11 cellular contexts compared by ENCODE assay signal in genomic region chr2:72883356-72883962, GRCh38. TPM values are rescaled to one million over a fixed set of nuclear protein-coding genes. Genes with fewer than 3 reads are reported as not detected.
A peak's percentile ranks its signal among the peaks of the same experiment; 100 is the strongest.
DNase-seq lines count a peak whose midpoint lies in the region; ATAC-seq, FAIRE-seq and TF ChIP-seq lines count a peak whose summit lies in the region.
"Had no signal": no experiment of that assay in that cellular context is flagged by ENCODE, and none has a peak within 500 bp of the region (broad histone marks: within the 10 kb centered on the region; RNA-seq: fewer than 3 reads in every experiment).

No MANE protein-coding gene starts in this region.

- H3K4me2 ChIP-seq in SK-N-SH = no peak overlapping the region
- H3K4me2 ChIP-seq in fibroblast of lung (ENCODE audit: extremely low read depth, insufficient read depth, low read length) = no peak overlapping the region

- TF ChIP-seq RAD21 in SK-N-SH (IDR thresholded peaks at IDR 0.05; ENCODE audit: low read length) = no peak

- H3K4me1 ChIP-seq in SK-N-SH (ENCODE audit: control insufficient read depth in 1 of 2, insufficient read depth in 2 of 2, low read depth in 1 of 2, low read length in 1 of 2) (peaks cover 6 to 11% of the 10 kb centered on the region in 2 experiments; a peak in 2 of 4 replicates), fibroblast of lung (ENCODE audit: control insufficient read depth, extremely low read depth, insufficient read depth, low read length) (peaks cover 2% of the 10 kb centered on the region)

- TF ChIP-seq CTCF in SK-N-SH (IDR thresholded peaks at IDR 0.05) (no peak), fibroblast of lung (conservative IDR thresholded peaks at IDR 0.05 in 1 of 2, IDR thresholded peaks at IDR 0.05 in 1 of 2; ENCODE audit: low read depth in 1 of 2, low read length in 2 of 2) (no peak)

- POLR2A ChIA-PET in SK-N-SH (lab: Yijun Ruan, JAX) = no interaction called here

- CTCF ChIA-PET in SK-N-SH (lab: Yijun Ruan, JAX) = interaction anchor here (1.0 to 2.9 kb wide), 6 partner anchors 10 to 479 kb away, joined by 3 to 17 read pairs (median 4); no protein-coding TSS in a partner anchor

- H3K36me3 ChIP-seq in SK-N-SH (replicated peaks in 1 of 2; ENCODE audit: control insufficient read depth in 1 of 2, insufficient read depth in 2 of 2, low read length in 1 of 2) = no peaks in the 10 kb centered on the region
- H3K36me3 ChIP-seq in fibroblast of lung (ENCODE audit: control insufficient read depth, insufficient read depth, low read length) = no peaks in the 10 kb centered on the region

- H3K79me2 ChIP-seq in SK-N-SH (ENCODE audit: insufficient read depth) (no peaks in the 10 kb centered on the region), fibroblast of lung (ENCODE audit: control insufficient read depth, insufficient read depth, low read length) (no peaks in the 10 kb centered on the region)

- H3K9ac ChIP-seq in SK-N-SH = no peak overlapping the region
- H3K9ac ChIP-seq in fibroblast of lung (ENCODE audit: insufficient read depth, low read length) = no peak overlapping the region

- DNase-seq in stimulated activated CD4-positive, alpha-beta T cell treated with anti-CD3 and anti-CD28 coated beads, Interleukin-15, amount 100 ng/mL, for 24 hours = peak; percentile 46
- no peak for DNase-seq in stimulated activated CD4-positive, alpha-beta T cell treated with anti-CD3 and anti-CD28 coated beads, Interleukin-4, amount 100 ng/mL, for 4 hours
- no peak for DNase-seq in SK-N-SH
- peak; percentile 38 to 55 for DNase-seq in fibroblast of lung (ENCODE audit: low read depth in 2 of 2)
- DNase-seq in urothelium cell line (ENCODE audit: low spot score) = peak; percentile 72
- no peak for DNase-seq in NCI-H2107 treated with DMSO at 0.1 percent for 48 hours (lab: John Stamatoyannopoulos, UW; ENCODE audit: unreplicated experiment)
- DNase-seq in SKM-1 (lab: John Stamatoyannopoulos, UW; ENCODE audit: unreplicated experiment) = no peak
- DNase-seq: activated effector memory CD4-positive, alpha-beta T cell treated with anti-CD3 and anti-CD28 coated beads, Interleukin-2, amount 50 U/mL, for 16 hours; COR-L47 had no signal

- peaks cover 3% of the 10 kb centered on the region for H3F3A ChIP-seq in SK-N-SH (replicated peaks; ENCODE audit: insufficient read depth)

- H3K27ac ChIP-seq in SK-N-SH (ENCODE audit: low read depth in 2 of 2, low read length in 1 of 2) = no peak overlapping the region
- H3K27ac ChIP-seq in fibroblast of lung (ENCODE audit: insufficient read depth, low read length) = no peak overlapping the region

- no peaks in the 10 kb centered on the region for H3K9me2 ChIP-seq in SK-N-SH

- H3K4me3 ChIP-seq in SK-N-SH (ENCODE audit: low read depth in 2 of 2, low read length in 1 of 2) (no peak overlapping the region), fibroblast of lung (replicated peaks in 1 of 4; ENCODE audit: control extremely low read depth in 1 of 4, insufficient read depth in 1 of 4, low read depth in 3 of 4, low read length in 4 of 4) (no peak overlapping the region)

- WGBS in SK-N-SH (ENCODE audit: low lambda C conversion rate) = 61% methylated on average over 4 of the region's 4 CpGs

- H2AFZ ChIP-seq in SK-N-SH (ENCODE audit: low read depth) (no peak overlapping the region), fibroblast of lung (ENCODE audit: low read length) (no peak overlapping the region)

- no peaks in the 10 kb centered on the region for H3K9me3 ChIP-seq in SK-N-SH
- H3K9me3 ChIP-seq in fibroblast of lung (ENCODE audit: control insufficient read depth, insufficient read depth, low read depth, low read length) = no peaks in the 10 kb centered on the region

- FAIRE-seq in urothelium cell line (lab: Jason Lieb, UNC) = no peak
- FAIRE-seq: GM19239 had no signal

- no peak for ATAC-seq in HG03565 (IDR thresholded peaks at IDR 0.05; ENCODE audit: unreplicated experiment)

- H4K20me1 ChIP-seq in SK-N-SH (ENCODE audit: insufficient read depth) (peaks cover 5% of the 10 kb centered on the region; the same call in 1 of the 2 replicates), fibroblast of lung (ENCODE audit: control insufficient read depth, extremely low read depth, insufficient read depth, low read length) (no peaks in the 10 kb centered on the region)

- no peak for TF ChIP-seq EP300 in SK-N-SH (IDR thresholded peaks at IDR 0.05; ENCODE audit: borderline replicate concordance in 1 of 2, low read depth in 1 of 2, low read length in 1 of 2)

- H3K27me3 ChIP-seq in SK-N-SH (ENCODE audit: insufficient read depth) = no peaks in the 10 kb centered on the region; the same call in 1 of the 2 replicates
- no peaks in the 10 kb centered on the region for H3K27me3 ChIP-seq in fibroblast of lung (ENCODE audit: control insufficient read depth, insufficient read depth, low read length)

TF ChIP-seq in SK-N-SH, 30 proteins besides CTCF, POLR2A, EP300 and RAD21:
- TF ChIP-seq REST (IDR thresholded peaks at IDR 0.05; ENCODE audit: low read depth, low read length) (peak; percentile 99), GATA2 (CRISPR knock-in tag; IDR thresholded peaks at IDR 0.05) (no peak), JUND (IDR thresholded peaks at IDR 0.05) (no peak), MXI1 (IDR thresholded peaks at IDR 0.05; ENCODE audit: low read depth, low read length) (no peak), ELF1 (IDR thresholded peaks at IDR 0.05) (no peak), RXRA (IDR thresholded peaks at IDR 0.05; ENCODE audit: borderline replicate concordance, low read depth) (no peak)

RNA-seq across cellular contexts. Expression of gene SPR, which starts 3.7 kb away (rescaled TPM):
- 25.7 and 27.5 TPM in 2 replicates for polyA plus RNA-seq in SK-N-SH (2012; rRNA removed)
- polyA plus RNA-seq in SK-N-SH (2012; cell fraction: cytosol; rRNA removed) = 27.8 and 30.1 TPM in 2 replicates
- polyA plus RNA-seq in SK-N-SH (2012; cell fraction: nucleus; rRNA removed) = 15.1 and 18.6 TPM in 2 replicates
- 23.3 and 25.9 TPM in 2 replicates for total RNA-seq in fibroblast of lung
- polyA plus RNA-seq in fibroblast of lung = 9.4 and 14.3 TPM in 2 replicates
- polyA plus RNA-seq in fibroblast of lung (2012) = 13.6 and 21.1 TPM in 2 replicates
- polyA minus RNA-seq in fibroblast of lung (ENCODE audit: low replicate concordance) = 12.0 and 12.3 TPM in 2 replicates

RNA-seq across cellular contexts. Expression of gene EMX1, which starts 33.9 kb away (rescaled TPM):
- not detected in 2 replicates for polyA plus RNA-seq in SK-N-SH (2012; rRNA removed)
- not detected in 2 replicates for polyA plus RNA-seq in SK-N-SH (2012; cell fraction: cytosol; rRNA removed)
- not detected in 2 replicates for polyA plus RNA-seq in SK-N-SH (2012; cell fraction: nucleus; rRNA removed)
- total RNA-seq in fibroblast of lung = not detected in 2 replicates
- polyA plus RNA-seq in fibroblast of lung = not detected in 2 replicates
- polyA plus RNA-seq in fibroblast of lung (2012) = not detected in 2 replicates
- polyA minus RNA-seq in fibroblast of lung (ENCODE audit: low replicate concordance) = not detected in 2 replicates

RNA-seq across cellular contexts. Expression of gene EXOC6B, which starts 57.6 kb away (rescaled TPM):
- polyA plus RNA-seq in SK-N-SH (2012; rRNA removed) (7.4 and 7.8 TPM in 2 replicates), fibroblast of lung (24.9 and 26.3 TPM in 2 replicates)
- 5.1 and 6.2 TPM in 2 replicates for polyA plus RNA-seq in SK-N-SH (2012; cell fraction: cytosol; rRNA removed)
- polyA plus RNA-seq in SK-N-SH (2012; cell fraction: nucleus; rRNA removed) = 6.3 and 13.7 TPM in 2 replicates
- total RNA-seq in fibroblast of lung = 25.9 and 36.5 TPM in 2 replicates
- polyA plus RNA-seq in fibroblast of lung (2012) = 17.4 and 18.0 TPM in 2 replicates
- 37.0 and 56.5 TPM in 2 replicates for polyA minus RNA-seq in fibroblast of lung (ENCODE audit: low replicate concordance)

Comparison
In these comparisons a context has a peak if more than half of its experiments do, and no peak if none do; other contexts are left out.
1. DNase-seq: peak in stimulated activated CD4-positive, alpha-beta T cell treated with anti-CD3 and anti-CD28 coated beads, Interleukin-15, amount 100 ng/mL, for 24 hours (single experiment), fibroblast of lung (2 of 2) and urothelium cell line (single experiment); none in stimulated activated CD4-positive, alpha-beta T cell treated with anti-CD3 and anti-CD28 coated beads, Interleukin-4, amount 100 ng/mL, for 4 hours (0 of 2), SK-N-SH (single experiment), NCI-H2107 treated with DMSO at 0.1 percent for 48 hours (single experiment) and SKM-1 (single experiment).